In genomic region chr7:153390955-153391354, GRCh38 we compare ENCODE assay signal across 38 cellular contexts.
"Had no signal": no experiment of that assay in that cellular context is flagged by ENCODE, and none has a peak within 500 bp of the region (broad histone marks: within the 10 kb centered on the region; RNA-seq: fewer than 3 reads in every experiment).

No MANE protein-coding gene starts in this region.

- H3K27ac ChIP-seq: ascending aorta, cardiac muscle cell, WERI-Rb-1 had no signal

- H3K27ac Mint-ChIP-seq: activated CD4-positive, alpha-beta memory T cell treated with anti-CD3 and anti-CD28 coated beads for 36 hours; activated CD4-positive, alpha-beta T cell treated with anti-CD3 and anti-CD28 coated beads, Interleukin-2, amount 10 ng/mL, durations not matched to agents 24 days and 14 days; activated CD8-positive, alpha-beta T cell treated with anti-CD3 and anti-CD28 coated beads for 36 hours; activated naive CD4-positive, alpha-beta T cell treated with anti-CD3 and anti-CD28 coated beads, Interleukin-2, amount 10 ng/mL, durations not matched to agents 7 days and 5 days; activated naive CD4-positive, alpha-beta T cell treated with anti-CD3 and anti-CD28 coated beads, Interleukin-2, amount 50 U/mL, for 24 hours; activated naive CD8-positive, alpha-beta T cell; activated naive CD8-positive, alpha-beta T cell treated with anti-CD3 and anti-CD28 coated beads, Interleukin-2, amount 10 ng/mL, durations not matched to agents 7 days and 5 days; activated naive CD8-positive, alpha-beta T cell treated with anti-CD3 and anti-CD28 coated beads, Interleukin-2, amount 50 U/mL, for 24 hours; activated T-cell treated with anti-CD3 and anti-CD28 coated beads, Interleukin-2, amount 50 U/mL, for 24 hours; activated T-helper 2 cell treated with anti-CD3 and anti-CD28 coated beads, Interferon-gamma antibody, Interleukin-2, Interleukin-4, amounts not matched to agents 10 μg/mL and 5 μg/mL and 100 μg/mL, durations not matched to agents 14 hours and 24 hours and 36 hours; brain; T-helper 1 cell treated with Interleukin-12 subunit alpha and Interleukin-12 subunit beta and Interleukin-4 antibody, amounts not matched to agents 30 μg/mL and 1 μg/mL, for 36 hours; T-helper 2 cell treated with Interferon-gamma antibody and Interleukin-4, amounts not matched to agents 5 μg/mL and 100 μg/mL, for 36 hours; WTC11 had no signal

- H3K27me3 ChIP-seq: ascending aorta, cardiac muscle cell had no signal

- H3K4me1 ChIP-seq: ascending aorta had no signal

- H3K9me3 ChIP-seq: ascending aorta had no signal

- DNase-seq: activated CD4-positive, alpha-beta memory T cell treated with anti-CD3 and anti-CD28 coated beads for 36 hours; activated CD4-positive, alpha-beta T cell treated with anti-CD3 and anti-CD28 coated beads for 1 hour; activated CD4-positive, alpha-beta T cell treated with anti-CD3 and anti-CD28 coated beads for 4 hours; activated CD4-positive, alpha-beta T cell treated with anti-CD3 and anti-CD28 coated beads, Interleukin-2, amount 10 ng/mL, durations not matched to agents 24 days and 14 days; activated CD4-positive, alpha-beta T cell treated with anti-CD3 and anti-CD28 coated beads, Interleukin-2, amount 50 U/mL, for 1 hour; activated CD4-positive, alpha-beta T cell treated with anti-CD3 and anti-CD28 coated beads, Interleukin-2, amount 50 U/mL, for 4 hours; activated CD4-positive, CD25-positive, alpha-beta regulatory T cell; activated CD8-positive, alpha-beta memory T cell treated with anti-CD3 and anti-CD28 coated beads, Interleukin-2, amount 50 U/mL, for 4 hours; activated CD8-positive, alpha-beta T cell treated with anti-CD3 and anti-CD28 coated beads for 36 hours; activated effector memory CD4-positive, alpha-beta T cell treated with Interleukin-2 at 50 U/mL for 16 hours; activated gamma-delta T cell; activated naive CD4-positive, alpha-beta T cell treated with anti-CD3 and anti-CD28 coated beads, Interleukin-2, amount 10 ng/mL, durations not matched to agents 7 days and 5 days; activated naive CD4-positive, alpha-beta T cell treated with Interleukin-2 at 50 U/mL for 16 hours; activated naive CD8-positive, alpha-beta T cell treated with anti-CD3 and anti-CD28 coated beads, Interleukin-2, amount 10 ng/mL, durations not matched to agents 7 days and 5 days; activated naive CD8-positive, alpha-beta T cell treated with anti-CD3 and anti-CD28 coated beads, Interleukin-2, amount 50 U/mL, for 24 hours; activated T-cell treated with anti-CD3 and anti-CD28 coated beads, Interleukin-2, amount 50 U/mL, for 24 hours; activated T-cell treated with anti-CD3 and anti-CD28 coated beads, Interleukin-2, amount 50 U/mL, for 48 hours; amygdala; anterior cingulate cortex; caudate nucleus; cerebellar nuclear complex; SW 1271; T-helper 1 cell; T-helper 2 cell; T-helper 9 cell; WERI-Rb-1 had no signal

- H3K36me3 Mint-ChIP-seq: activated CD4-positive, alpha-beta memory T cell treated with anti-CD3 and anti-CD28 coated beads for 36 hours; activated naive CD4-positive, alpha-beta T cell treated with anti-CD3 and anti-CD28 coated beads, Interleukin-2, amount 10 ng/mL, durations not matched to agents 7 days and 5 days; activated naive CD4-positive, alpha-beta T cell treated with anti-CD3 and anti-CD28 coated beads, Interleukin-2, amount 50 U/mL, for 24 hours; activated naive CD8-positive, alpha-beta T cell; activated naive CD8-positive, alpha-beta T cell treated with anti-CD3 and anti-CD28 coated beads, Interleukin-2, amount 10 ng/mL, durations not matched to agents 7 days and 5 days; brain had no signal

- H3K4me1 Mint-ChIP-seq: activated CD4-positive, alpha-beta T cell treated with anti-CD3 and anti-CD28 coated beads, Interleukin-2, amount 10 ng/mL, durations not matched to agents 24 days and 14 days; activated naive CD4-positive, alpha-beta T cell treated with anti-CD3 and anti-CD28 coated beads, Interleukin-2, amount 10 ng/mL, durations not matched to agents 7 days and 5 days; activated naive CD4-positive, alpha-beta T cell treated with anti-CD3 and anti-CD28 coated beads, Interleukin-2, amount 50 U/mL, for 24 hours; activated naive CD8-positive, alpha-beta T cell treated with anti-CD3 and anti-CD28 coated beads, Interleukin-2, amount 10 ng/mL, durations not matched to agents 7 days and 5 days; activated naive CD8-positive, alpha-beta T cell treated with anti-CD3 and anti-CD28 coated beads, Interleukin-2, amount 50 U/mL, for 24 hours; brain; central memory CD8-positive, alpha-beta T cell; WTC11 had no signal

- H3K4me3 Mint-ChIP-seq: activated CD4-positive, alpha-beta memory T cell treated with anti-CD3 and anti-CD28 coated beads for 36 hours; activated CD4-positive, alpha-beta T cell treated with anti-CD3 and anti-CD28 coated beads, Interleukin-2, amount 10 ng/mL, durations not matched to agents 24 days and 14 days; activated CD8-positive, alpha-beta T cell treated with anti-CD3 and anti-CD28 coated beads for 36 hours; activated naive CD4-positive, alpha-beta T cell treated with anti-CD3 and anti-CD28 coated beads, Interleukin-2, amount 10 ng/mL, durations not matched to agents 7 days and 5 days; activated naive CD4-positive, alpha-beta T cell treated with anti-CD3 and anti-CD28 coated beads, Interleukin-2, amount 50 U/mL, for 24 hours; activated naive CD8-positive, alpha-beta T cell; activated naive CD8-positive, alpha-beta T cell treated with anti-CD3 and anti-CD28 coated beads, Interleukin-2, amount 10 ng/mL, durations not matched to agents 7 days and 5 days; activated naive CD8-positive, alpha-beta T cell treated with anti-CD3 and anti-CD28 coated beads, Interleukin-2, amount 50 U/mL, for 24 hours; activated T-cell treated with anti-CD3 and anti-CD28 coated beads, Interleukin-2, amount 50 U/mL, for 24 hours; brain; central memory CD8-positive, alpha-beta T cell; T-helper 1 cell treated with Interleukin-12 subunit alpha and Interleukin-12 subunit beta and Interleukin-4 antibody, amounts not matched to agents 30 μg/mL and 1 μg/mL, for 36 hours; T-helper 2 cell treated with Interferon-gamma antibody and Interleukin-4, amounts not matched to agents 5 μg/mL and 100 μg/mL, for 36 hours; WTC11 had no signal

- ATAC-seq: activated CD4-positive, CD25-positive, alpha-beta regulatory T cell treated with anti-CD3 and anti-CD28 coated beads, Interleukin-2, amount 50 U/mL, for 24 hours; activated CD8-positive, alpha-beta T cell treated with anti-CD3 and anti-CD28 coated beads for 36 hours; activated naive CD8-positive, alpha-beta T cell treated with anti-CD3 and anti-CD28 coated beads, Interleukin-2, amount 50 U/mL, for 24 hours; WTC11 had no signal

- FAIRE-seq: bronchial epithelial cell had no signal

- H3K4me3 ChIP-seq: ascending aorta, cardiac muscle cell had no signal

- H3K36me3 ChIP-seq: ascending aorta, cardiac muscle cell, WERI-Rb-1 had no signal

- H3K27me3 Mint-ChIP-seq: activated CD4-positive, alpha-beta memory T cell treated with anti-CD3 and anti-CD28 coated beads for 36 hours; activated CD4-positive, alpha-beta T cell treated with anti-CD3 and anti-CD28 coated beads, Interleukin-2, amount 10 ng/mL, durations not matched to agents 24 days and 14 days; activated CD8-positive, alpha-beta T cell treated with anti-CD3 and anti-CD28 coated beads for 36 hours; activated naive CD4-positive, alpha-beta T cell treated with anti-CD3 and anti-CD28 coated beads, Interleukin-2, amount 10 ng/mL, durations not matched to agents 7 days and 5 days; activated naive CD4-positive, alpha-beta T cell treated with anti-CD3 and anti-CD28 coated beads, Interleukin-2, amount 50 U/mL, for 24 hours; activated naive CD8-positive, alpha-beta T cell treated with anti-CD3 and anti-CD28 coated beads, Interleukin-2, amount 10 ng/mL, durations not matched to agents 7 days and 5 days; activated naive CD8-positive, alpha-beta T cell treated with anti-CD3 and anti-CD28 coated beads, Interleukin-2, amount 50 U/mL, for 24 hours; activated T-cell treated with anti-CD3 and anti-CD28 coated beads, Interleukin-2, amount 50 U/mL, for 24 hours; brain; central memory CD8-positive, alpha-beta T cell had no signal
